ENCODE assay signal across 15 cellular contexts in the genomic region with DNA sequence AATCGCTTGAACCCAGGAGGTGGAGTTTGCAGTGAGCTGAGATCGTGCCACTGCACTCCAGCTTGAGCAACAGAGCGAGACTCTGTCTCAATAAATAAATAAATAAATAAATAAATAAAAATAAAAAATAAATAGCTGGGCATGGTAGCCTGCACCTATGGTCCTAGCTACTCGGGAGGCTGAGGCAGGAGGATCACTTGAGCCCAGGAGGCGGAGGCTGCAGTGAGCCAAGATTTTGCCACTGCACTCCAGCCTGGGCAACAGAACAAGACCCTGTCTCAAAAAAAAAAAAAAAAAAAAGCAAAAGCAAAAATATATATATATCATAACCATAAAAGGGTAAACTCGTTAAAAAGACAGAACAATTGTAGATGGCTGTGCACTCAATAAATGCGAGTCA. TPM values are rescaled to one million over a fixed set of nuclear protein-coding genes. Genes with fewer than 3 reads are reported as not detected.
"Had no signal": no experiment of that assay in that cellular context is flagged by ENCODE, and none has a peak within 500 bp of the region (broad histone marks: within the 10 kb centered on the region; RNA-seq: fewer than 3 reads in every experiment).

No MANE protein-coding gene starts in this region.

RNA-seq across cellular contexts. Expression of gene LCN9, which starts 9.7 kb away (rescaled TPM):
- total RNA-seq: stomach, subcutaneous adipose tissue, suprapubic skin, temporal lobe, thoracic aorta, thyroid gland, tibial nerve, transverse colon, upper lobe of left lung, upper lobe of right lung, ureter, urinary bladder, uterus, vagina had no signal
- polyA plus RNA-seq: stomach, thymus, urinary bladder had no signal

RNA-seq across cellular contexts. Expression of gene SOHLH1, which starts 26.5 kb away (rescaled TPM):
- total RNA-seq: stomach, subcutaneous adipose tissue, suprapubic skin, temporal lobe, thoracic aorta, thyroid gland, tibial nerve, transverse colon, upper lobe of left lung, upper lobe of right lung, ureter, urinary bladder, uterus, vagina had no signal
- polyA plus RNA-seq: stomach, urinary bladder had no signal

RNA-seq across cellular contexts. Expression of gene KCNT1, which starts 29.2 kb away (rescaled TPM):
- total RNA-seq: vagina had no signal

RNA-seq across cellular contexts. Expression of gene GLT6D1, which starts 33.4 kb away (rescaled TPM):
- total RNA-seq: stomach, subcutaneous adipose tissue, suprapubic skin, temporal lobe, thoracic aorta, thyroid gland, tibial nerve, transverse colon, upper lobe of left lung, upper lobe of right lung, ureter, urinary bladder, uterus, vagina had no signal
- polyA plus RNA-seq: stomach, urinary bladder had no signal
